ENCODE assay signal across 8 cellular contexts in genomic region chr1:226690460-226690982, GRCh38. TPM values are rescaled to one million over a fixed set of nuclear protein-coding genes. Genes with fewer than 3 reads are reported as not detected.
A peak's percentile ranks its signal among the peaks of the same experiment; 100 is the strongest.
DNase-seq lines count a peak whose midpoint lies in the region; TF ChIP-seq lines count a peak whose summit lies in the region.

No MANE protein-coding gene starts in this region.

- H3K4me3 ChIP-seq in OCI-LY7 (ENCODE audit: low read depth, low read length, poor library complexity, severe bottlenecking) (peak overlapping the region; percentile 14), neutrophil (ENCODE audit: low read depth in 1 of 2, low read length in 1 of 2) (no peak overlapping the region)

- H3K4me1 ChIP-seq in OCI-LY7 (ENCODE audit: insufficient read depth, low read length, poor library complexity, severe bottlenecking) (peaks cover 93% of the 10 kb centered on the region), neutrophil (ENCODE audit: control insufficient read depth in 1 of 2, insufficient read depth in 1 of 2, low read depth in 1 of 2, low read length in 1 of 2) (peaks cover 6 to 19% of the 10 kb centered on the region in 2 experiments)

- H3K9me3 ChIP-seq in OCI-LY7 (ENCODE audit: low read length): no peaks in the 10 kb centered on the region
- no peaks in the 10 kb centered on the region for H3K9me3 ChIP-seq in neutrophil

- H4K20me1 ChIP-seq in OCI-LY7 (ENCODE audit: insufficient read depth, low read length): no peaks in the 10 kb centered on the region

- peaks cover 55% of the 10 kb centered on the region for H3K36me3 ChIP-seq in OCI-LY7 (ENCODE audit: insufficient read depth, low read length)
- peaks cover 20% of the 10 kb centered on the region for H3K36me3 ChIP-seq in neutrophil

- peak; percentile 97 for DNase-seq in DMS53 treated with DMSO at 0.1 percent for 48 hours (lab: John Stamatoyannopoulos, UW; ENCODE audit: unreplicated experiment)
- no peak for DNase-seq in OCI-LY7 (ENCODE audit: low spot score)
- no peak for DNase-seq in iPS-NIHi11 (ENCODE audit: low spot score)
- DNase-seq in GM13976 (ENCODE audit: low spot score): no peak
- no peak for DNase-seq in activated gamma-delta T cell (lab: John Stamatoyannopoulos, UW)
- DNase-seq in mesenteric fat pad (ENCODE audit: low spot score): no peak

- in situ Hi-C loops in GM13976 (cut with MboI; ENCODE audit: low sequenced_read_pairs, unreplicated experiment): no loop called here

- intact Hi-C loops in OCI-LY7 (cut with micrococcal nuclease; ENCODE audit: unreplicated experiment): no loop called here

- BruUV-seq in OCI-LY7 (replicated peaks; lab: Mats Ljungman, UMichigan): no TSS peak

- peaks cover 65% of the 10 kb centered on the region; the same call in 1 of the 2 replicates for H3K79me2 ChIP-seq in OCI-LY7 (ENCODE audit: insufficient read depth, low read depth, low read length)

- POLR2A ChIA-PET in OCI-LY7 (lab: Charles Lee): interaction anchor here (3.7 kb wide), 1 partner anchor 8 kb away, joined by 33 read pairs; no protein-coding TSS in a partner anchor

- no peaks in the 10 kb centered on the region for H3K9me2 ChIP-seq in OCI-LY7 (ENCODE audit: insufficient read depth, low read length)

- CTCF ChIA-PET in OCI-LY7 (lab: Charles Lee; ENCODE audit: unreplicated experiment): no interaction called here

- TF ChIP-seq CTCF in OCI-LY7 (conservative IDR thresholded peaks at IDR 0.05; ENCODE audit: low read length) (no peak), neutrophil (IDR thresholded peaks at IDR 0.05) (no peak), GM13976 (IDR thresholded peaks at IDR 0.05; ENCODE audit: borderline replicate concordance, control extremely low read depth, extremely low read depth, insufficient read depth, missing control alignments) (no peak)

- H3K27ac ChIP-seq in OCI-LY7 (ENCODE audit: low read depth, low read length, poor library complexity, severe bottlenecking) (peak overlapping the region; percentile 60), cingulate gyrus (ENCODE audit: low read depth, low read length) (peak overlapping the region; percentile 56), neutrophil (peak overlapping the region; percentile 13)

- H3K4me2 ChIP-seq in OCI-LY7 (ENCODE audit: low read length): peak overlapping the region; percentile 56

- H3K27me3 ChIP-seq in neutrophil: no peaks in the 10 kb centered on the region

- no peak overlapping the region for H2AFZ ChIP-seq in OCI-LY7 (ENCODE audit: low read length)

RNA-seq across cellular contexts. Expression of gene ITPKB, which starts 48.6 kb away (rescaled TPM):
- 17.8 and 20.5 TPM in 2 replicates for total RNA-seq in OCI-LY7 (2014; rRNA removed; shearing (Covaris generic))
- total RNA-seq in OCI-LY7 (2022) (33.3 and 33.4 TPM in 2 replicates), mesenteric fat pad (34.9 TPM)
